8 cellular contexts compared by ENCODE assay signal in genomic region chr4:30716671-30717207, GRCh38. TPM values are rescaled to one million over a fixed set of nuclear protein-coding genes. Genes with fewer than 3 reads are reported as not detected.
A peak's percentile ranks its signal among the peaks of the same experiment; 100 is the strongest.
DNase-seq lines count a peak whose midpoint lies in the region; ATAC-seq and TF ChIP-seq lines count a peak whose summit lies in the region.

No MANE protein-coding gene starts in this region.

- intact Hi-C loops in PC-3 (cut with micrococcal nuclease) = loop anchor here (2.0 to 10.0 kb wide), 8 partner anchors 146 to 1628 kb away; no protein-coding TSS in a partner anchor

- H3K4me2 ChIP-seq in PC-3 (ENCODE audit: low read length) = peak overlapping the region; percentile 93

- peaks cover 3% of the 10 kb centered on the region for H3K36me3 Mint-ChIP-seq in effector memory CD8-positive, alpha-beta T cell (ENCODE audit: insufficient read depth)
- H3K36me3 Mint-ChIP-seq in nephron progenitor cell (ENCODE audit: low read depth) = no peaks in the 10 kb centered on the region

- CTCF ChIA-PET in AG04449 (lab: Yijun Ruan, JAX) = no interaction called here
- CTCF ChIA-PET in PC-3 (lab: Charles Lee) = no interaction called here

- peaks cover 2 to 3% of the 10 kb centered on the region in 2 donors for H3K9me3 Mint-ChIP-seq in effector memory CD8-positive, alpha-beta T cell
- H3K9me3 Mint-ChIP-seq in nephron progenitor cell = no peaks in the 10 kb centered on the region

- H3K4me3 ChIP-seq in AG04449 (ENCODE audit: low read depth, low read length) = peak overlapping the region; percentile 57
- peak overlapping the region; percentile 79 for H3K4me3 ChIP-seq in PC-3 (ENCODE audit: low read length)

- ATAC-seq in GM19397 (IDR thresholded peaks at IDR 0.05; ENCODE audit: unreplicated experiment) (peak; percentile 12), PC-3 (no peak), GM21786 (IDR thresholded peaks at IDR 0.05; ENCODE audit: unreplicated experiment) (no peak)
- no peak for ATAC-seq in effector memory CD8-positive, alpha-beta T cell (replicated peaks)

- peaks cover 6 to 9% of the 10 kb centered on the region in 2 donors for H3K4me1 Mint-ChIP-seq in effector memory CD8-positive, alpha-beta T cell (ENCODE audit: low read depth in 2 of 2)
- peaks cover 45% of the 10 kb centered on the region for H3K4me1 Mint-ChIP-seq in nephron progenitor cell

- no peaks in the 10 kb centered on the region for H3K9me3 ChIP-seq in PC-3 (ENCODE audit: low read length)

- H2AFZ ChIP-seq in PC-3 (ENCODE audit: low read length) = peak overlapping the region; percentile 91

- POLR2A ChIA-PET in AG04449 (lab: Yijun Ruan, JAX) (no interaction called here), PC-3 (lab: Charles Lee; ENCODE audit: unreplicated experiment) (interaction anchor here (0.5 kb wide), 1 partner anchor 379 kb away, joined by 3 read pairs; no protein-coding TSS in a partner anchor)

- no peak overlapping the region for H3K27ac ChIP-seq in PC-3 (ENCODE audit: low read length)

- peaks cover 27 to 42% of the 10 kb centered on the region in 2 donors for H3K27me3 Mint-ChIP-seq in effector memory CD8-positive, alpha-beta T cell
- H3K27me3 Mint-ChIP-seq in nephron progenitor cell (ENCODE audit: low read depth, poor library complexity) = peaks cover 24% of the 10 kb centered on the region

- DNase-seq in AG04449 (ENCODE audit: low read depth, low spot score) (no peak), PC-3 (peak; percentile 13), nephron progenitor cell (peak; percentile 50), cerebellar nuclear complex (lab: John Stamatoyannopoulos, UW) (no peak), AG20443 (ENCODE audit: low spot score) (no peak)
- DNase-seq in effector memory CD8-positive, alpha-beta T cell = no peak

- no peaks in the 10 kb centered on the region for H3K79me2 ChIP-seq in PC-3 (ENCODE audit: low read length)

- H3F3A ChIP-seq in PC-3 (ENCODE audit: low read length, unreplicated experiment) = no peaks in the 10 kb centered on the region

- TF ChIP-seq CTCF in AG04449 (IDR thresholded peaks at IDR 0.05; ENCODE audit: insufficient read depth, low read length, missing control alignments) (no peak), PC-3 (conservative IDR thresholded peaks at IDR 0.05; ENCODE audit: low read depth, low read length) (no peak), nephron progenitor cell (IDR thresholded peaks at IDR 0.05) (no peak)

- H3K9ac ChIP-seq in PC-3 (ENCODE audit: low read length) = no peak overlapping the region

- peak overlapping the region; percentile 66 to 68 for H3K4me3 Mint-ChIP-seq in effector memory CD8-positive, alpha-beta T cell
- H3K4me3 Mint-ChIP-seq in nephron progenitor cell = peak overlapping the region; percentile 91

- H4K20me1 ChIP-seq in PC-3 (ENCODE audit: low read length) = no peaks in the 10 kb centered on the region

- no peaks in the 10 kb centered on the region for H3K36me3 ChIP-seq in PC-3 (ENCODE audit: low read depth, low read length)

- no TSS peak for BruUV-seq in PC-3 (replicated peaks; lab: Mats Ljungman, UMichigan)

- H3K9me2 ChIP-seq in PC-3 (replicated peaks; ENCODE audit: low read length) = no peaks in the 10 kb centered on the region

- no peak overlapping the region for H3K27ac Mint-ChIP-seq in effector memory CD8-positive, alpha-beta T cell
- peak overlapping the region; percentile 75 for H3K27ac Mint-ChIP-seq in nephron progenitor cell

- H3K27me3 ChIP-seq in PC-3 (ENCODE audit: low read length) = no peaks in the 10 kb centered on the region

- H3K4me1 ChIP-seq in PC-3 (ENCODE audit: insufficient read depth, low read length) = peaks cover 10% of the 10 kb centered on the region; the same call in 1 of the 2 replicates

RNA-seq across cellular contexts. Expression of gene PCDH7, which starts 3.4 kb away (rescaled TPM):
- total RNA-seq in PC-3 (2014; rRNA removed) = 1.8 and 1.9 TPM in 2 replicates

Comparison
In these comparisons a context has a peak if more than half of its experiments do, and no peak if none do; other contexts are left out.
1. DNase-seq: peak in PC-3 (single experiment) and nephron progenitor cell (single experiment); none in AG04449 (single experiment), effector memory CD8-positive, alpha-beta T cell (0 of 3), cerebellar nuclear complex (0 of 2) and AG20443 (single experiment).